9 cellular contexts compared by ENCODE assay signal in genomic region chr1:54274448-54274847, GRCh38.
DNase-seq lines count a peak whose midpoint lies in the region; ATAC-seq and TF ChIP-seq lines count a peak whose summit lies in the region.
"Had no signal": no experiment of that assay in that cellular context is flagged by ENCODE, and none has a peak within 500 bp of the region (broad histone marks: within the 10 kb centered on the region; RNA-seq: fewer than 3 reads in every experiment).

No MANE protein-coding gene starts in this region.

- 75 to 90% methylated on average over 8 of the region's 8 CpGs for WGBS in GM23248 (ENCODE audit: low coverage in 1 of 2, low lambda C conversion rate in 2 of 2, missing lambda C conversion rate in 2 of 2), 2 experiments

- ATAC-seq in gastrocnemius medialis (peak; percentile 39 to 40), HG03159 (IDR thresholded peaks at IDR 0.05; ENCODE audit: unreplicated experiment) (no peak), GM21528 (IDR thresholded peaks at IDR 0.05; ENCODE audit: low FRiP score, unreplicated experiment) (no peak)

- DNase-seq in GM23248 (peak; percentile 23), WERI-Rb-1 (peak; percentile 62), right atrium auricular region (ENCODE audit: low spot score) (no peak), gastrocnemius medialis (peak; percentile 52 to 73), NCI-H345 treated with DMSO at 0.1 percent for 48 hours (lab: John Stamatoyannopoulos, UW; ENCODE audit: unreplicated experiment) (no peak), HuH-7.5 (ENCODE audit: low spot score) (no peak)
- DNase-seq: NCI-H1436 treated with DMSO at 0.1 percent for 48 hours had no signal

- intact Hi-C loops in gastrocnemius medialis (cut with DNase I; ENCODE audit: low total_unique reads), result loop anchor here (5.0 kb wide), 2 partner anchors 63 to 147 kb away; no protein-coding TSS in a partner anchor

- in situ Hi-C loops in GM23248 (cut with MboI) (no loop called here), gastrocnemius medialis (cut with MboI; ENCODE audit: low sequenced_read_pairs in 4 of 4) (loop anchor here (10.0 to 25.0 kb wide), 3 partner anchors 120 to 213 kb away; no protein-coding TSS in a partner anchor)

- peak overlapping the region; percentile 92 for H3K27ac ChIP-seq in GM23248
- H3K27ac ChIP-seq in WERI-Rb-1, result peak overlapping the region; percentile 87
- peak overlapping the region; percentile 72 to 82 for H3K27ac ChIP-seq in right atrium auricular region
- H3K27ac ChIP-seq in gastrocnemius medialis, result peak overlapping the region; percentile 89 to 92 (median 92)

- no peaks in the 10 kb centered on the region for H3K36me3 ChIP-seq in GM23248 (ENCODE audit: low read depth)
- peaks cover 70% of the 10 kb centered on the region for H3K36me3 ChIP-seq in WERI-Rb-1
- H3K36me3 ChIP-seq in right atrium auricular region, result no peaks in the 10 kb centered on the region
- H3K36me3 ChIP-seq in gastrocnemius medialis, result no peaks in the 10 kb centered on the region

- no peak overlapping the region for H2AFZ ChIP-seq in GM23248

- H3K27me3 ChIP-seq in GM23248 (replicated peaks; ENCODE audit: insufficient read depth) (no peaks in the 10 kb centered on the region), WERI-Rb-1 (ENCODE audit: insufficient read depth, low read depth, severe bottlenecking) (no peaks in the 10 kb centered on the region), right atrium auricular region (no peaks in the 10 kb centered on the region), gastrocnemius medialis (no peaks in the 10 kb centered on the region)

- peaks cover 25% of the 10 kb centered on the region for H3K79me2 ChIP-seq in GM23248 (ENCODE audit: insufficient read depth)

- H3K9ac ChIP-seq in GM23248, result peak overlapping the region; percentile 66

- peak; percentile 55; the same call in 1 of the 2 replicates for TF ChIP-seq CTCF in WERI-Rb-1 (IDR thresholded peaks at IDR 0.05; ENCODE audit: low read depth, low read length)
- TF ChIP-seq CTCF in right atrium auricular region (IDR thresholded peaks at IDR 0.05), result peak in 1 of 2 donors; percentile 21
- TF ChIP-seq CTCF in gastrocnemius medialis (IDR thresholded peaks at IDR 0.05 in 4 of 5, conservative IDR thresholded peaks at IDR 0.05 in 1 of 5), result peak in 2 of 5 experiments; percentile 35 to 36

- H3K4me3 ChIP-seq in GM23248, result no peak overlapping the region
- no peak overlapping the region for H3K4me3 ChIP-seq in WERI-Rb-1 (ENCODE audit: low read depth, low read length)
- H3K4me3 ChIP-seq in right atrium auricular region, result no peak overlapping the region
- H3K4me3 ChIP-seq in gastrocnemius medialis, result no peak overlapping the region

- H3K9me3 ChIP-seq in GM23248 (ENCODE audit: low read depth), result no peaks in the 10 kb centered on the region
- H3K9me3 ChIP-seq in WERI-Rb-1 (ENCODE audit: severe bottlenecking), result no peaks in the 10 kb centered on the region
- H3K9me3 ChIP-seq in right atrium auricular region, result no peaks in the 10 kb centered on the region
- no peaks in the 10 kb centered on the region for H3K9me3 ChIP-seq in gastrocnemius medialis

- peaks cover 42% of the 10 kb centered on the region for H3K4me1 ChIP-seq in GM23248 (ENCODE audit: insufficient read depth)
- H3K4me1 ChIP-seq in right atrium auricular region, result peaks cover 0 to 76% of the 10 kb centered on the region in 2 donors
- H3K4me1 ChIP-seq in gastrocnemius medialis, result peaks cover 75 to 80% of the 10 kb centered on the region in 2 donors

- H3K9me2 ChIP-seq in GM23248 (ENCODE audit: insufficient read depth), result no peaks in the 10 kb centered on the region

- H3F3A ChIP-seq in GM23248 (ENCODE audit: insufficient read depth), result peaks cover 27% of the 10 kb centered on the region

- H3K4me2 ChIP-seq in GM23248 (ENCODE audit: unreplicated experiment), result peak overlapping the region; percentile 8

- H4K20me1 ChIP-seq in GM23248 (ENCODE audit: insufficient read depth), result no peaks in the 10 kb centered on the region

- TF ChIP-seq POLR2A in gastrocnemius medialis (IDR thresholded peaks at IDR 0.05), result no peak

Comparison
In these comparisons a context has a peak if more than half of its experiments do, and no peak if none do; other contexts are left out.
1. DNase-seq: peak in GM23248 (single experiment), WERI-Rb-1 (single experiment) and gastrocnemius medialis (2 of 2); none in right atrium auricular region (single experiment), NCI-H345 treated with DMSO at 0.1 percent for 48 hours (single experiment) and HuH-7.5 (single experiment).
2. ATAC-seq: peak in gastrocnemius medialis (2 of 2); none in HG03159 (single experiment) and GM21528 (single experiment).
3. Peak in every context shown above with its lines, with median percentiles within 50 percentile points of each other: H3K27ac ChIP-seq.